In genomic region chrX:153477039-153477438, GRCh38 we compare ENCODE assay signal across 13 cellular contexts. TPM values are rescaled to one million over a fixed set of nuclear protein-coding genes. Genes with fewer than 3 reads are reported as not detected.
DNase-seq lines count a peak whose midpoint lies in the region; ATAC-seq and TF ChIP-seq lines count a peak whose summit lies in the region.
"Had no signal": no experiment of that assay in that cellular context is flagged by ENCODE, and none has a peak within 500 bp of the region (broad histone marks: within the 10 kb centered on the region; RNA-seq: fewer than 3 reads in every experiment).

No MANE protein-coding gene starts in this region.

- TF ChIP-seq EP300 in SK-N-SH (IDR thresholded peaks at IDR 0.05; ENCODE audit: borderline replicate concordance in 1 of 2, low read depth in 1 of 2, low read length in 1 of 2) = peak in 1 of 2 experiments; percentile 89; a peak in 3 of 4 replicates

- H3K27me3 ChIP-seq in H9 (ENCODE audit: insufficient read depth, low read length) = peaks cover 3% of the 10 kb centered on the region
- no peaks in the 10 kb centered on the region for H3K27me3 ChIP-seq in SK-N-SH (ENCODE audit: insufficient read depth)
- H3K27me3 ChIP-seq in spleen (replicated peaks in 1 of 7) = peaks cover 0 to 23% (median 0%) of the 10 kb centered on the region in 7 donors
- H3K27me3 ChIP-seq: colonic mucosa had no signal

- H2BK5ac ChIP-seq in H9 (ENCODE audit: insufficient read length, low read length) = no peak overlapping the region

- H2BK20ac ChIP-seq in H9 (ENCODE audit: low read depth, low read length, poor library complexity, severe bottlenecking) = no peak overlapping the region

- peaks cover 31% of the 10 kb centered on the region for H3K27me3 Mint-ChIP-seq in H9 (ENCODE audit: low read depth)
- H3K27me3 Mint-ChIP-seq: activated B cell treated with CpG ODN at 0.5 μM for 24 hours had no signal

- H3K79me2 ChIP-seq in H9 (ENCODE audit: insufficient read depth, low read length) (no peaks in the 10 kb centered on the region), SK-N-SH (ENCODE audit: insufficient read depth) (no peaks in the 10 kb centered on the region)

- H3K27ac Mint-ChIP-seq in H9 = no peak overlapping the region
- H3K27ac Mint-ChIP-seq: activated B cell treated with CpG ODN at 0.5 μM for 24 hours; natural killer cell treated with Interleukin-12 subunit alpha and Interleukin-12 subunit beta and Interleukin-15 and Interleukin-18, amount 100 ng/mL, for 72 hours; stimulated activated naive B cell treated with anti-CD40 and anti-IgM and Interleukin-4, amounts not matched to agents 10 μg/mL and 1 μg/mL and 100 μg/mL, for 72 hours had no signal

- POLR2A ChIA-PET in SK-N-SH (lab: Yijun Ruan, JAX) = interaction anchor here (0.7 to 2.4 kb wide), 4 partner anchors 13 to 60 kb away, joined by 3 to 13 read pairs (median 4); no protein-coding TSS in a partner anchor

- H3K18ac ChIP-seq in H9 (ENCODE audit: insufficient read length, low read depth, low read length) = no peak overlapping the region

- H3K4me3 ChIP-seq in SK-N-SH (ENCODE audit: low read depth in 2 of 2, low read length in 1 of 2) (no peak overlapping the region), spleen (no peak overlapping the region)
- H3K4me3 ChIP-seq: colonic mucosa had no signal

- H3K4me1 ChIP-seq in H9 (ENCODE audit: insufficient read depth, low read length) = no peaks in the 10 kb centered on the region; the same call in 1 of the 2 replicates
- H3K4me1 ChIP-seq in SK-N-SH (ENCODE audit: control insufficient read depth in 1 of 2, insufficient read depth in 2 of 2, low read depth in 1 of 2, low read length in 1 of 2) = peaks cover 21 to 41% of the 10 kb centered on the region in 2 experiments; a peak in 3 of 4 replicates
- H3K4me1 ChIP-seq in spleen = peaks cover 0 to 15% (median 8%) of the 10 kb centered on the region in 6 donors
- H3K4me1 ChIP-seq: colonic mucosa had no signal

- peaks cover 35 to 54% of the 10 kb centered on the region in 2 experiments for H3K9me3 Mint-ChIP-seq in H9
- H3K9me3 Mint-ChIP-seq: activated B cell treated with CpG ODN at 0.5 μM for 24 hours; natural killer cell treated with Interleukin-12 subunit alpha and Interleukin-12 subunit beta and Interleukin-15 and Interleukin-18, amount 100 ng/mL, for 72 hours; stimulated activated naive B cell treated with anti-CD40 and anti-IgM and Interleukin-4, amounts not matched to agents 10 μg/mL and 1 μg/mL and 100 μg/mL, for 72 hours had no signal

- ATAC-seq in left cardiac atrium (peak; percentile 19 to 73), GM19035 (IDR thresholded peaks at IDR 0.05; ENCODE audit: unreplicated experiment) (no peak), HG03432 (IDR thresholded peaks at IDR 0.05; ENCODE audit: unreplicated experiment) (no peak), left lobe of liver (no peak)
- ATAC-seq: natural killer cell treated with Interleukin-12 subunit alpha and Interleukin-12 subunit beta and Interleukin-15 and Interleukin-18, amount 100 ng/mL, for 72 hours; stimulated activated naive B cell treated with anti-CD40 and anti-IgM and Interleukin-4, amounts not matched to agents 10 μg/mL and 1 μg/mL and 100 μg/mL, for 72 hours had no signal

- TF ChIP-seq POLR2A in spleen (IDR thresholded peaks at IDR 0.05) = no peak

- no peak overlapping the region for H3K4me3 Mint-ChIP-seq in H9
- H3K4me3 Mint-ChIP-seq: activated B cell treated with CpG ODN at 0.5 μM for 24 hours; natural killer cell treated with Interleukin-12 subunit alpha and Interleukin-12 subunit beta and Interleukin-15 and Interleukin-18, amount 100 ng/mL, for 72 hours; stimulated activated naive B cell treated with anti-CD40 and anti-IgM and Interleukin-4, amounts not matched to agents 10 μg/mL and 1 μg/mL and 100 μg/mL, for 72 hours had no signal

- no peak for TF ChIP-seq RAD21 in SK-N-SH (IDR thresholded peaks at IDR 0.05; ENCODE audit: low read length)

- H3K36me3 Mint-ChIP-seq in H9 (ENCODE audit: insufficient read depth in 1 of 3, low read depth in 3 of 3) = peaks cover 0 to 5% (median 3%) of the 10 kb centered on the region in 3 experiments; a peak in 3 of 7 replicates
- H3K36me3 Mint-ChIP-seq: natural killer cell treated with Interleukin-12 subunit alpha and Interleukin-12 subunit beta and Interleukin-15 and Interleukin-18, amount 100 ng/mL, for 72 hours; stimulated activated naive B cell treated with anti-CD40 and anti-IgM and Interleukin-4, amounts not matched to agents 10 μg/mL and 1 μg/mL and 100 μg/mL, for 72 hours had no signal

- no peaks in the 10 kb centered on the region for H3K23me2 ChIP-seq in H9 (ENCODE audit: insufficient read length, low read depth, low read length, poor library complexity, severe bottlenecking)

- no peak overlapping the region for H4K5ac ChIP-seq in H9 (ENCODE audit: insufficient read length, low read depth, low read length)

- H3K4me1 Mint-ChIP-seq in H9 = peaks cover 2% of the 10 kb centered on the region in 2 experiments; a peak in 3 of 4 replicates

- H3K36me3 ChIP-seq in SK-N-SH (replicated peaks in 1 of 2; ENCODE audit: control insufficient read depth in 1 of 2, insufficient read depth in 2 of 2, low read length in 1 of 2) (no peaks in the 10 kb centered on the region), spleen (no peaks in the 10 kb centered on the region)
- H3K36me3 ChIP-seq: colonic mucosa had no signal

- H3K79me1 ChIP-seq in H9 (ENCODE audit: insufficient read depth, low read depth, low read length, poor library complexity, severe bottlenecking) = no peaks in the 10 kb centered on the region

- no peaks in the 10 kb centered on the region for H3F3A ChIP-seq in SK-N-SH (replicated peaks; ENCODE audit: insufficient read depth)

- H2BK120ac ChIP-seq in H9 (ENCODE audit: low read depth, low read length, poor library complexity, severe bottlenecking) = no peak overlapping the region

- H4K91ac ChIP-seq in H9 (ENCODE audit: insufficient read length, low read depth, low read length) = no peak overlapping the region

- no peak overlapping the region for H2BK12ac ChIP-seq in H9 (ENCODE audit: insufficient read length, low read depth, low read length)

- no peak overlapping the region for H3K23ac ChIP-seq in H9 (ENCODE audit: insufficient read length, low read depth, low read length)

- H4K20me1 ChIP-seq in H9 (ENCODE audit: control insufficient read depth, insufficient read depth, insufficient read length) = no peaks in the 10 kb centered on the region
- H4K20me1 ChIP-seq in SK-N-SH (ENCODE audit: insufficient read depth) = no peaks in the 10 kb centered on the region

- H3K9me2 ChIP-seq in SK-N-SH = no peaks in the 10 kb centered on the region

- CTCF ChIA-PET in SK-N-SH (lab: Yijun Ruan, JAX) = interaction anchor here (0.9 to 11.6 kb wide), 5 partner anchors 8 to 51 kb away, joined by 4 to 203 read pairs (median 10); no protein-coding TSS in a partner anchor

- no peak overlapping the region for H3K4ac ChIP-seq in H9 (ENCODE audit: low read depth, low read length)

- H4K8ac ChIP-seq in H9 (replicated peaks; ENCODE audit: insufficient read length, low read depth, low read length) = no peak overlapping the region

- no peak overlapping the region for H2AFZ ChIP-seq in H9 (ENCODE audit: low read length)
- peak overlapping the region; percentile 69; the same call in 1 of the 2 replicates for H2AFZ ChIP-seq in SK-N-SH (ENCODE audit: low read depth)

- DNase-seq in H9 (peak; percentile 49), SK-N-SH (peak; percentile 89), left cardiac atrium (peak; percentile 56), spleen (no peak), GM10266 (ENCODE audit: extremely low spot score) (no peak), left lobe of liver (ENCODE audit: low spot score) (no peak)
- DNase-seq: activated B cell treated with CpG ODN at 0.5 μM for 24 hours; colonic mucosa; MM.1S; stimulated activated naive B cell treated with anti-CD40 and anti-IgM and Interleukin-4, amounts not matched to agents 10 μg/mL and 1 μg/mL and 100 μg/mL, for 72 hours had no signal

- H3K4me2 ChIP-seq in H9 (ENCODE audit: insufficient read depth, insufficient read length, low read length) (no peak overlapping the region), SK-N-SH (peak overlapping the region; percentile 54; the same call in 1 of the 2 replicates)

- H3K9ac ChIP-seq in H9 (ENCODE audit: extremely low read depth, insufficient read length, low read length) (no peak overlapping the region), SK-N-SH (peak overlapping the region; percentile 49; the same call in 1 of the 2 replicates)

- TF ChIP-seq CTCF in H9 (conservative IDR thresholded peaks at IDR 0.05) (no peak), SK-N-SH (IDR thresholded peaks at IDR 0.05) (no peak), spleen (IDR thresholded peaks at IDR 0.05 in 8 of 11, conservative IDR thresholded peaks at IDR 0.05 in 3 of 11) (no peak), GM10266 (IDR thresholded peaks at IDR 0.05; ENCODE audit: control insufficient read depth, insufficient read depth, low read depth, missing control alignments) (no peak)

- no peak overlapping the region for H2AK5ac ChIP-seq in H9 (ENCODE audit: insufficient read length, low read length)

- intact Hi-C loops in left cardiac atrium (cut with DNase I) = no loop called here
- intact Hi-C loops in spleen (cut with DNase I; ENCODE audit: low total_unique reads) = no loop called here

- no peak overlapping the region for H3K14ac ChIP-seq in H9 (ENCODE audit: insufficient read depth, low read length)

- H3K9me3 ChIP-seq in H9 (ENCODE audit: control insufficient read depth, low read depth, low read length) = peaks cover 21% of the 10 kb centered on the region
- H3K9me3 ChIP-seq in SK-N-SH = no peaks in the 10 kb centered on the region
- no peaks in the 10 kb centered on the region for H3K9me3 ChIP-seq in spleen
- H3K9me3 ChIP-seq: colonic mucosa had no signal

- WGBS in H9 (ENCODE audit: extremely low coverage, insufficient read length, low lambda C conversion rate) = no CpG with 5 or more reads among the region's 11 CpGs
- 0% methylated on average over 1 of the region's 11 CpGs for WGBS in SK-N-SH (ENCODE audit: low lambda C conversion rate)
- WGBS in spleen, 5 donors = 68 to 76% (median 72%) methylated on average over 7 to 11 of the region's 11 CpGs; no CpG with 5 or more reads in 1 of the 5 donors

- no peak overlapping the region for H3K56ac ChIP-seq in H9 (ENCODE audit: insufficient read length, low read depth, low read length)

- H3K27ac ChIP-seq in H9 (ENCODE audit: insufficient read length, low read depth, low read length) (no peak overlapping the region), SK-N-SH (ENCODE audit: low read depth in 2 of 2, low read length in 1 of 2) (peak overlapping the region; percentile 72 to 94), spleen (peak overlapping the region in 5 of 8 donors; percentile 15 to 59 (median 46))
- H3K27ac ChIP-seq: colonic mucosa had no signal

- no peak overlapping the region for H3T11ph ChIP-seq in H9 (ENCODE audit: low read length)

- no peak overlapping the region for H2BK15ac ChIP-seq in H9 (ENCODE audit: low read depth, low read length)

RNA-seq across cellular contexts. Expression of gene HAUS7, which starts 6.7 kb away (rescaled TPM):
- total RNA-seq in H9 (2021) (43.1 and 45.3 TPM in 2 replicates), left cardiac atrium (10 to 100 TPM; 15.8 to 22.2 TPM), spleen (10 to 100 TPM; 23.6 to 36.2 (median 33.2) TPM), left lobe of liver (11.2 TPM)
- polyA plus RNA-seq in SK-N-SH (2012; rRNA removed) (27.1 and 39.7 TPM in 2 replicates), spleen (10 to 100 TPM; 36.6 to 83.7 (median 79.8) TPM)
- polyA plus RNA-seq in SK-N-SH (2012; cell fraction: cytosol; rRNA removed) = 14.1 and 18.8 TPM in 2 replicates
- 110 and 150 TPM in 2 replicates for polyA plus RNA-seq in SK-N-SH (2012; cell fraction: nucleus; rRNA removed)

RNA-seq across cellular contexts. Expression of gene BGN, which starts 17.7 kb away (rescaled TPM):
- 1.2 and 1.5 TPM in 2 replicates for total RNA-seq in H9 (2021)
- polyA plus RNA-seq in SK-N-SH (2012; rRNA removed) = 15.2 and 28.9 TPM in 2 replicates
- polyA plus RNA-seq in SK-N-SH (2012; cell fraction: cytosol; rRNA removed) = 15.1 and 23.4 TPM in 2 replicates
- polyA plus RNA-seq in SK-N-SH (2012; cell fraction: nucleus; rRNA removed) = 14.3 and 14.9 TPM in 2 replicates
- total RNA-seq in left cardiac atrium = 100 to 1,000 TPM in 1 of 2 donors, 10 to 100 TPM in 1; 96.0 to 193 TPM
- total RNA-seq in spleen = 100 to 1,000 TPM; 180 to 370 (median 268) TPM
- 100 to 1,000 TPM in 1 of 3 donors, 10 to 100 TPM in 2; 37.1 to 109 (median 40.1) TPM for polyA plus RNA-seq in spleen
- 88.4 TPM for total RNA-seq in left lobe of liver
- total RNA-seq: activated B cell treated with CpG ODN at 0.5 μM for 24 hours; natural killer cell treated with Interleukin-12 subunit alpha and Interleukin-12 subunit beta and Interleukin-15 and Interleukin-18, amount 100 ng/mL, for 72 hours had no signal

RNA-seq across cellular contexts. Expression of gene TREX2, which starts 31.2 kb away (rescaled TPM):
- total RNA-seq in H9 (2021) (1.1 and 1.3 TPM in 2 replicates), left cardiac atrium (under 1 TPM in 1 of 2 donors, not detected in 1; 0.39 TPM), spleen (1 to 10 TPM; 1.2 to 6.4 (median 3.7) TPM), left lobe of liver (0.23 TPM)
- polyA plus RNA-seq in SK-N-SH (2012; rRNA removed) (0.76 and 0.78 TPM in 2 replicates), spleen (1 to 10 TPM; 1.1 to 1.8 (median 1.3) TPM)
- polyA plus RNA-seq in SK-N-SH (2012; cell fraction: cytosol; rRNA removed) = 0.08 and 0.20 TPM in 2 replicates
- polyA plus RNA-seq in SK-N-SH (2012; cell fraction: nucleus; rRNA removed) = 4.0 and 6.6 TPM in 2 replicates

RNA-seq across cellular contexts. Expression of gene ATP2B3, which starts 40.4 kb away (rescaled TPM):
- 0.35 TPM in 2 replicates for total RNA-seq in H9 (2021)
- polyA plus RNA-seq in SK-N-SH (2012; rRNA removed) = 0.16 and 0.18 TPM in 2 replicates
- 0.06 and 0.41 TPM in 2 replicates for polyA plus RNA-seq in SK-N-SH (2012; cell fraction: cytosol; rRNA removed)
- polyA plus RNA-seq in SK-N-SH (2012; cell fraction: nucleus; rRNA removed) = 0.38 and 0.42 TPM in 2 replicates
- under 1 TPM in 1 of 2 donors, not detected in 1; 0.10 TPM for total RNA-seq in left cardiac atrium
- total RNA-seq in spleen = under 1 TPM in 2 of 7 donors, not detected in 5; 0.07 to 0.13 TPM
- not detected for polyA plus RNA-seq in spleen
- total RNA-seq in left lobe of liver = not detected
- total RNA-seq: activated B cell treated with CpG ODN at 0.5 μM for 24 hours; natural killer cell treated with Interleukin-12 subunit alpha and Interleukin-12 subunit beta and Interleukin-15 and Interleukin-18, amount 100 ng/mL, for 72 hours had no signal

Comparison
In these comparisons a context has a peak if more than half of its experiments do, and no peak if none do; other contexts are left out.
1. DNase-seq: peak in H9 (single experiment), SK-N-SH (single experiment) and left cardiac atrium (single experiment); none in spleen (single experiment), GM10266 (single experiment) and left lobe of liver (single experiment).
2. ATAC-seq: peak in left cardiac atrium (2 of 2); none in GM19035 (single experiment), HG03432 (single experiment) and left lobe of liver (single experiment).
3. RNA of gene BGN, which starts 17.7 kb away (total RNA-seq): 180 to 370 TPM in spleen, 96.0 to 193 TPM in left cardiac atrium and 88.4 TPM in left lobe of liver (single experiment); 1.2 to 1.5 TPM in H9; every median in the first group is over 10 times any median in the second.